In genomic region chr12:54251667-54252284, GRCh38 we compare ENCODE assay signal across 8 cellular contexts. TPM values are rescaled to one million over a fixed set of nuclear protein-coding genes. Genes with fewer than 3 reads are reported as not detected.
A peak's percentile ranks its signal among the peaks of the same experiment; 100 is the strongest.
DNase-seq lines count a peak whose midpoint lies in the region; ATAC-seq, FAIRE-seq and TF ChIP-seq lines count a peak whose summit lies in the region.

No MANE protein-coding gene starts in this region.

- H3K9me3 ChIP-seq in HepG2 (ENCODE audit: low read length) = no peaks in the 10 kb centered on the region

- no peaks in the 10 kb centered on the region for H3K27me3 ChIP-seq in HepG2 (ENCODE audit: control insufficient read depth in 1 of 2, insufficient read depth in 2 of 2, low read length in 2 of 2)

- DNase-seq in AG10803 (ENCODE audit: low read depth) = peak; percentile 56
- DNase-seq in GM12864 (ENCODE audit: low read depth) = no peak
- DNase-seq in NCI-H446 (lab: John Stamatoyannopoulos, UW) = peak; percentile 11 to 43
- DNase-seq in T47D (ENCODE audit: low read depth in 1 of 2, low spot score in 1 of 2) = peak; percentile 50 to 60
- peak; percentile 38 for DNase-seq in HepG2 (ENCODE audit: low spot score)
- no peak for DNase-seq in stimulated activated CD4-positive, alpha-beta T cell treated with anti-CD3 and anti-CD28 coated beads, Interleukin-2, amount 100 ng/mL, for 48 hours
- no peak for DNase-seq in stimulated activated CD4-positive, alpha-beta T cell treated with anti-CD3 and anti-CD28 coated beads, Interleukin-12 subunit alpha, Interleukin-12 subunit beta, amount 100 ng/mL, for 4 hours

- H3K36me3 ChIP-seq in HepG2 (replicated peaks in 1 of 2; ENCODE audit: control insufficient read depth in 1 of 2, insufficient read depth in 2 of 2, low read length in 2 of 2) = peaks cover 1 to 25% of the 10 kb centered on the region in 2 experiments; a peak in 3 of 5 replicates

- H4K20me1 ChIP-seq in HepG2 (ENCODE audit: insufficient read depth, low read length) = no peaks in the 10 kb centered on the region

- no peaks in the 10 kb centered on the region for H3K79me2 ChIP-seq in HepG2 (ENCODE audit: insufficient read depth, low read length)

- ATAC-seq in HepG2 = peak; percentile 52; the same call in 1 of the 3 replicates
- ATAC-seq in GM19023 (IDR thresholded peaks at IDR 0.05; ENCODE audit: unreplicated experiment) = no peak

- H2AFZ ChIP-seq in HepG2 (ENCODE audit: low read length) = no peak overlapping the region

- in situ Hi-C loops in T47D (cut with HindIII; ENCODE audit: low pct_unique_long_range_greater_than_20kb, low sequenced_read_pairs) (no loop called here), HepG2 (cut with HindIII; ENCODE audit: extremely low pct_ligation_motif_present, low pct_unique_long_range_greater_than_20kb) (loop anchor here (5.0 kb wide), 1 partner anchor 116 kb away; no protein-coding TSS in a partner anchor)

- H3K4me2 ChIP-seq in HepG2 (ENCODE audit: low read depth, low read length) = no peak overlapping the region

- FAIRE-seq in HepG2 (lab: Jason Lieb, UNC) = peak; percentile 63

- WGBS in HepG2 (ENCODE audit: low lambda C conversion rate) = 96% methylated on average over 1 of the region's 1 CpG

- intact Hi-C loops in HepG2 (cut with micrococcal nuclease; ENCODE audit: unreplicated experiment) = loop anchor here (1.0 kb wide), 3 partner anchors 73 to 117 kb away; no protein-coding TSS in a partner anchor

- no peak for TF ChIP-seq POLR2A in HepG2 (IDR thresholded peaks at IDR 0.05; ENCODE audit: insufficient read depth in 1 of 2, low read depth in 2 of 2, low read length in 2 of 2)

- BruUV-seq in HepG2 (replicated peaks; lab: Mats Ljungman, UMichigan) = no TSS peak

- TF ChIP-seq CTCF in AG10803 (conservative IDR thresholded peaks at IDR 0.05; ENCODE audit: low read length) = peak; percentile 83
- TF ChIP-seq CTCF in GM12864 (IDR thresholded peaks at IDR 0.05; ENCODE audit: low read depth, low read length, missing control alignments) = peak; percentile 59
- TF ChIP-seq CTCF in HepG2 (CRISPR knock-in tag; IDR thresholded peaks at IDR 0.05) = peak; percentile 59

- H3K9ac ChIP-seq in HepG2 (ENCODE audit: insufficient read depth, low read depth, low read length) = no peak overlapping the region

- H3K4me1 ChIP-seq in HepG2 (ENCODE audit: insufficient read depth, low read length) = no peaks in the 10 kb centered on the region

- TF ChIP-seq RAD21 in HepG2 (CRISPR knock-in tag; IDR thresholded peaks at IDR 0.05) = peak; percentile 32; the same call in 1 of the 2 replicates

- H3K4me3 ChIP-seq in AG10803 (ENCODE audit: low read length) (no peak overlapping the region), GM12864 (ENCODE audit: low read depth, low read length) (no peak overlapping the region), HepG2 (replicated peaks in 1 of 3; ENCODE audit: insufficient read depth in 1 of 3, low read depth in 2 of 3, low read length in 3 of 3) (no peak overlapping the region)

- TF ChIP-seq EP300 in HepG2 (IDR thresholded peaks at IDR 0.05; ENCODE audit: low read depth in 2 of 2, low read length in 2 of 2) = no peak
- TF ChIP-seq EP300 in HepG2 (CRISPR knock-in tag; IDR thresholded peaks at IDR 0.05; ENCODE audit: borderline replicate concordance) = no peak

- no peak overlapping the region for H3K27ac ChIP-seq in HepG2 (ENCODE audit: extremely low read length, insufficient read depth, low read length)

- POLR2A ChIA-PET in HepG2 (lab: Yijun Ruan, JAX) = interaction anchor here (0.7 to 3.4 kb wide), 3 partner anchors 25 to 107 kb away, joined by 3 to 16 read pairs (median 4); partner anchors contain the start of genes CBX5 and HNRNPA1

- CTCF ChIA-PET in HepG2 (lab: Yijun Ruan, JAX; ENCODE audit: low intra/inter-chr PET ratio, low total read pairs) = interaction anchor here (1.3 to 3.2 kb wide), 4 partner anchors 73 to 128 kb away, joined by 6 to 40 read pairs (median 8); partner anchors contain the start of gene COPZ1

TF ChIP-seq in HepG2, 621 proteins besides CTCF, POLR2A, EP300 and RAD21 (continues in another document):
- TF ChIP-seq NCOR1 (IDR thresholded peaks at IDR 0.05; ENCODE audit: borderline replicate concordance, low read length) = no peak

RNA-seq across cellular contexts. Expression of gene CBX5, which starts 28.1 kb away (rescaled TPM):
- 22.2 and 45.4 TPM in 2 replicates for total RNA-seq in HepG2 (2016; rRNA removed; fragmentation: Illumina TruSeq; extraction: Trizol)
- 3.0 TPM in 2 replicates for total RNA-seq in HepG2 (2016; cell fraction: cytosol; rRNA removed; fragmentation: Illumina TruSeq; extraction: Trizol; ENCODE audit: low read depth)
- 20.1 and 44.7 TPM in 2 replicates for total RNA-seq in HepG2 (2016; cell fraction: insoluble cytoplasmic fraction; rRNA removed; fragmentation: Illumina TruSeq; extraction: Trizol)
- 9.1 and 9.7 TPM in 2 replicates for total RNA-seq in HepG2 (2016; cell fraction: membrane; rRNA removed; fragmentation: Illumina TruSeq; extraction: Trizol)
- total RNA-seq in HepG2 (2016; cell fraction: nucleus; rRNA removed; fragmentation: Illumina TruSeq; extraction: Trizol) = 19.3 and 21.1 TPM in 2 replicates
- polyA plus RNA-seq in HepG2 (2011; rRNA removed) = 10.5 and 16.0 TPM in 2 replicates
- 6.7 and 8.9 TPM in 2 replicates for polyA plus RNA-seq in HepG2 (2011; cell fraction: cytosol; rRNA removed)
- 5.7 and 6.4 TPM in 2 replicates for polyA plus RNA-seq in HepG2 (2011; cell fraction: nucleus; rRNA removed)
- polyA plus RNA-seq in HepG2 (2012) = 8.5 and 12.6 TPM in 2 replicates
- 5.0 and 5.3 TPM in 2 replicates for polyA plus RNA-seq in HepG2 (2016; cell fraction: cytosol; fragmentation: Illumina TruSeq; extraction: Trizol; ENCODE audit: low read depth)
- polyA plus RNA-seq in HepG2 (2016; cell fraction: insoluble cytoplasmic fraction; fragmentation: Illumina TruSeq; extraction: Trizol; ENCODE audit: low read depth) = 32.3 and 33.7 TPM in 2 replicates
- 6.0 and 6.2 TPM in 2 replicates for polyA plus RNA-seq in HepG2 (2016; cell fraction: membrane; fragmentation: Illumina TruSeq; extraction: Trizol; ENCODE audit: low read depth)
- 17.7 and 19.9 TPM in 2 replicates for polyA plus RNA-seq in HepG2 (2016; cell fraction: nucleus; fragmentation: Illumina TruSeq; extraction: Trizol; ENCODE audit: insufficient read depth, low read depth)
- polyA minus RNA-seq in HepG2 (2011; rRNA and poly(A)+ RNA removed; ENCODE audit: low replicate concordance) = 23.7 and 77.0 TPM in 2 replicates
- 20.8 and 23.0 TPM in 2 replicates for polyA minus RNA-seq in HepG2 (2011; cell fraction: cytosol; rRNA and poly(A)+ RNA removed)
- 16.2 and 18.3 TPM in 2 replicates for polyA minus RNA-seq in HepG2 (2011; cell fraction: nucleus; rRNA and poly(A)+ RNA removed)

RNA-seq across cellular contexts. Expression of gene HNRNPA1, which starts 28.8 kb away (rescaled TPM):
- total RNA-seq in HepG2 (2016; rRNA removed; fragmentation: Illumina TruSeq; extraction: Trizol) = 1,820 and 2,673 TPM in 2 replicates
- total RNA-seq in HepG2 (2016; cell fraction: cytosol; rRNA removed; fragmentation: Illumina TruSeq; extraction: Trizol; ENCODE audit: low read depth) = 661 and 834 TPM in 2 replicates
- 1,900 and 2,565 TPM in 2 replicates for total RNA-seq in HepG2 (2016; cell fraction: insoluble cytoplasmic fraction; rRNA removed; fragmentation: Illumina TruSeq; extraction: Trizol)
- 1,646 and 2,012 TPM in 2 replicates for total RNA-seq in HepG2 (2016; cell fraction: membrane; rRNA removed; fragmentation: Illumina TruSeq; extraction: Trizol)
- 924 and 962 TPM in 2 replicates for total RNA-seq in HepG2 (2016; cell fraction: nucleus; rRNA removed; fragmentation: Illumina TruSeq; extraction: Trizol)
- 480 and 535 TPM in 2 replicates for polyA plus RNA-seq in HepG2 (2011; rRNA removed)
- polyA plus RNA-seq in HepG2 (2011; cell fraction: cytosol; rRNA removed) = 613 and 623 TPM in 2 replicates
- polyA plus RNA-seq in HepG2 (2011; cell fraction: nucleus; rRNA removed) = 402 and 463 TPM in 2 replicates
- polyA plus RNA-seq in HepG2 (2012) = 1,081 and 1,908 TPM in 2 replicates
- polyA plus RNA-seq in HepG2 (2016; cell fraction: cytosol; fragmentation: Illumina TruSeq; extraction: Trizol; ENCODE audit: low read depth) = 1,228 and 1,423 TPM in 2 replicates
- 4,120 and 4,455 TPM in 2 replicates for polyA plus RNA-seq in HepG2 (2016; cell fraction: insoluble cytoplasmic fraction; fragmentation: Illumina TruSeq; extraction: Trizol; ENCODE audit: low read depth)
- polyA plus RNA-seq in HepG2 (2016; cell fraction: membrane; fragmentation: Illumina TruSeq; extraction: Trizol; ENCODE audit: low read depth) = 2,490 and 3,014 TPM in 2 replicates
- polyA plus RNA-seq in HepG2 (2016; cell fraction: nucleus; fragmentation: Illumina TruSeq; extraction: Trizol; ENCODE audit: insufficient read depth, low read depth) = 1,903 and 1,961 TPM in 2 replicates
- 314 and 476 TPM in 2 replicates for polyA minus RNA-seq in HepG2 (2011; rRNA and poly(A)+ RNA removed; ENCODE audit: low replicate concordance)
- 569 and 577 TPM in 2 replicates for polyA minus RNA-seq in HepG2 (2011; cell fraction: cytosol; rRNA and poly(A)+ RNA removed)
- polyA minus RNA-seq in HepG2 (2011; cell fraction: nucleus; rRNA and poly(A)+ RNA removed) = 681 and 757 TPM in 2 replicates

RNA-seq across cellular contexts. Expression of gene NFE2, which starts 49.0 kb away (rescaled TPM):
- 7.8 and 8.5 TPM in 2 replicates for total RNA-seq in HepG2 (2016; rRNA removed; fragmentation: Illumina TruSeq; extraction: Trizol)
- total RNA-seq in HepG2 (2016; cell fraction: cytosol; rRNA removed; fragmentation: Illumina TruSeq; extraction: Trizol; ENCODE audit: low read depth) = 2.9 and 3.4 TPM in 2 replicates
- 7.5 and 8.1 TPM in 2 replicates for total RNA-seq in HepG2 (2016; cell fraction: insoluble cytoplasmic fraction; rRNA removed; fragmentation: Illumina TruSeq; extraction: Trizol)
- 6.2 and 6.6 TPM in 2 replicates for total RNA-seq in HepG2 (2016; cell fraction: membrane; rRNA removed; fragmentation: Illumina TruSeq; extraction: Trizol)
- total RNA-seq in HepG2 (2016; cell fraction: nucleus; rRNA removed; fragmentation: Illumina TruSeq; extraction: Trizol) = 5.7 and 6.3 TPM in 2 replicates
- 4.1 and 4.5 TPM in 2 replicates for polyA plus RNA-seq in HepG2 (2011; rRNA removed)
- 2.5 and 3.0 TPM in 2 replicates for polyA plus RNA-seq in HepG2 (2011; cell fraction: cytosol; rRNA removed)
- polyA plus RNA-seq in HepG2 (2011; cell fraction: nucleus; rRNA removed) = 3.5 and 3.8 TPM in 2 replicates
- 1.3 and 1.8 TPM in 2 replicates for polyA plus RNA-seq in HepG2 (2012)
- polyA plus RNA-seq in HepG2 (2016; cell fraction: cytosol; fragmentation: Illumina TruSeq; extraction: Trizol; ENCODE audit: low read depth) = 1.9 and 3.1 TPM in 2 replicates
- polyA plus RNA-seq in HepG2 (2016; cell fraction: insoluble cytoplasmic fraction; fragmentation: Illumina TruSeq; extraction: Trizol; ENCODE audit: low read depth) = 10.3 and 10.9 TPM in 2 replicates
- 3.7 and 4.5 TPM in 2 replicates for polyA plus RNA-seq in HepG2 (2016; cell fraction: membrane; fragmentation: Illumina TruSeq; extraction: Trizol; ENCODE audit: low read depth)
- polyA plus RNA-seq in HepG2 (2016; cell fraction: nucleus; fragmentation: Illumina TruSeq; extraction: Trizol; ENCODE audit: insufficient read depth, low read depth) = 11.6 and 14.3 TPM in 2 replicates
- polyA minus RNA-seq in HepG2 (2011; rRNA and poly(A)+ RNA removed; ENCODE audit: low replicate concordance) = 1.7 and 3.8 TPM in 2 replicates
- polyA minus RNA-seq in HepG2 (2011; cell fraction: cytosol; rRNA and poly(A)+ RNA removed) = 0.49 and 2.3 TPM in 2 replicates
- polyA minus RNA-seq in HepG2 (2011; cell fraction: nucleus; rRNA and poly(A)+ RNA removed) = 1.0 and 1.7 TPM in 2 replicates

Comparison
In these comparisons a context has a peak if more than half of its experiments do, and no peak if none do; other contexts are left out.
1. DNase-seq: peak in AG10803 (single experiment), NCI-H446 (2 of 2), T47D (2 of 2) and HepG2 (single experiment); none in GM12864 (single experiment), stimulated activated CD4-positive, alpha-beta T cell treated with anti-CD3 and anti-CD28 coated beads, Interleukin-2, amount 100 ng/mL, for 48 hours (0 of 2) and stimulated activated CD4-positive, alpha-beta T cell treated with anti-CD3 and anti-CD28 coated beads, Interleukin-12 subunit alpha, Interleukin-12 subunit beta, amount 100 ng/mL, for 4 hours (single experiment).
2. Peak in every context shown above with its lines, with median percentiles within 50 percentile points of each other: CTCF ChIP-seq.